In genomic region chr10:6490594-6490993, GRCh38 we compare ENCODE assay signal across 20 cellular contexts.
"Had no signal": no experiment of that assay in that cellular context is flagged by ENCODE, and none has a peak within 500 bp of the region (broad histone marks: within the 10 kb centered on the region; RNA-seq: fewer than 3 reads in every experiment).

No MANE protein-coding gene starts in this region.

- H3K4me3 Mint-ChIP-seq: brain; naive B cell; stimulated activated effector memory CD8-positive, alpha-beta T cell treated with anti-CD3 and anti-CD28 coated beads, Interleukin-12 subunit alpha, Interleukin-12 subunit beta, amount 100 ng/mL, for 72 hours had no signal

- ATAC-seq: foreskin keratinocyte; left cardiac atrium; mucosa of descending colon; pancreas; right lobe of liver; stimulated activated effector memory CD8-positive, alpha-beta T cell treated with anti-CD3 and anti-CD28 coated beads, Interleukin-12 subunit alpha, Interleukin-12 subunit beta, amount 100 ng/mL, for 72 hours; upper lobe of right lung had no signal

- H3K4me1 ChIP-seq: pancreas, right lobe of liver, upper lobe of right lung had no signal

- H3K4me1 Mint-ChIP-seq: naive B cell had no signal

- H3K27me3 Mint-ChIP-seq: brain had no signal

- H3K4me3 ChIP-seq: dorsolateral prefrontal cortex, hepatocyte, mucosa of descending colon, pancreas, right lobe of liver, thoracic aorta, upper lobe of right lung had no signal

- H3K36me3 Mint-ChIP-seq: naive B cell; stimulated activated effector memory CD8-positive, alpha-beta T cell treated with anti-CD3 and anti-CD28 coated beads, Interleukin-12 subunit alpha, Interleukin-12 subunit beta, amount 100 ng/mL, for 72 hours had no signal

- H3K9me3 Mint-ChIP-seq: brain; naive B cell; stimulated activated effector memory CD8-positive, alpha-beta T cell treated with anti-CD3 and anti-CD28 coated beads, Interleukin-12 subunit alpha, Interleukin-12 subunit beta, amount 100 ng/mL, for 72 hours had no signal

- H3K27ac Mint-ChIP-seq: brain; naive B cell; stimulated activated effector memory CD8-positive, alpha-beta T cell treated with anti-CD3 and anti-CD28 coated beads, Interleukin-12 subunit alpha, Interleukin-12 subunit beta, amount 100 ng/mL, for 72 hours had no signal

- H3K27me3 ChIP-seq: dorsolateral prefrontal cortex, foreskin keratinocyte, hepatocyte, pancreas, right lobe of liver, upper lobe of right lung had no signal

- H3K36me3 ChIP-seq: pancreas, right lobe of liver, thoracic aorta, upper lobe of right lung had no signal

- H3K27ac ChIP-seq: dorsolateral prefrontal cortex, foreskin keratinocyte, hepatocyte, pancreas, right lobe of liver, thoracic aorta, upper lobe of right lung had no signal

- DNase-seq: activated CD4-positive, alpha-beta T cell treated with anti-CD3 and anti-CD28 coated beads, Interleukin-2, amount 50 U/mL, for 48 hours; activated CD8-positive, alpha-beta memory T cell treated with anti-CD3 and anti-CD28 coated beads, Interleukin-2, amount 50 U/mL, for 4 hours; anterior cingulate cortex; central memory CD4-positive, alpha-beta T cell; dorsolateral prefrontal cortex; foreskin keratinocyte; left cardiac atrium; mesenchymal stem cell; mucosa of descending colon; naive B cell; pancreas; right lobe of liver; SK-N-SH; small intestine; stimulated activated CD4-positive, alpha-beta T cell treated with anti-CD3 and anti-CD28 coated beads, Interleukin-4, amount 100 ng/mL, for 24 hours; upper lobe of right lung had no signal

- H3K9me3 ChIP-seq: mucosa of descending colon, pancreas, right lobe of liver, SK-N-SH, thoracic aorta, upper lobe of right lung had no signal
